11 cellular contexts compared by ENCODE assay signal in genomic region chr2:219836647-219837177, GRCh38.
A peak's percentile ranks its signal among the peaks of the same experiment; 100 is the strongest.
DNase-seq lines count a peak whose midpoint lies in the region; ATAC-seq, FAIRE-seq and TF ChIP-seq lines count a peak whose summit lies in the region.
"Had no signal": no experiment of that assay in that cellular context is flagged by ENCODE, and none has a peak within 500 bp of the region (broad histone marks: within the 10 kb centered on the region; RNA-seq: fewer than 3 reads in every experiment).

No MANE protein-coding gene starts in this region.

- H3K36me3 Mint-ChIP-seq in activated CD4-positive, alpha-beta T cell treated with anti-CD3 and anti-CD28 coated beads for 36 hours (ENCODE audit: low read depth): no peaks in the 10 kb centered on the region
- H3K36me3 Mint-ChIP-seq: activated naive CD8-positive, alpha-beta T cell had no signal

- no peak overlapping the region for H3K27ac Mint-ChIP-seq in activated CD4-positive, alpha-beta T cell treated with anti-CD3 and anti-CD28 coated beads for 36 hours
- H3K27ac Mint-ChIP-seq: activated naive CD8-positive, alpha-beta T cell had no signal

- no peaks in the 10 kb centered on the region for H4K20me1 ChIP-seq in PC-3 (ENCODE audit: low read length)

- FAIRE-seq in HTR-8/SVneo (lab: Jason Lieb, UNC): no peak
- FAIRE-seq: small intestine had no signal

- H3K4me3 ChIP-seq in PC-3 (ENCODE audit: low read length): no peak overlapping the region
- no peak overlapping the region for H3K4me3 ChIP-seq in fibroblast of villous mesenchyme (ENCODE audit: low read depth, low read length)
- H3K4me3 ChIP-seq: SJSA1 had no signal

- no peaks in the 10 kb centered on the region for H3K9me3 Mint-ChIP-seq in activated CD4-positive, alpha-beta T cell treated with anti-CD3 and anti-CD28 coated beads for 36 hours (ENCODE audit: low read depth)

- no TSS peak for BruUV-seq in PC-3 (replicated peaks; lab: Mats Ljungman, UMichigan)

- H3K4me1 Mint-ChIP-seq in activated CD4-positive, alpha-beta T cell treated with anti-CD3 and anti-CD28 coated beads for 36 hours: no peaks in the 10 kb centered on the region

- H3K4me3 Mint-ChIP-seq in activated CD4-positive, alpha-beta T cell treated with anti-CD3 and anti-CD28 coated beads for 36 hours: no peak overlapping the region
- H3K4me3 Mint-ChIP-seq: activated naive CD8-positive, alpha-beta T cell had no signal

- CTCF ChIA-PET in PC-3 (lab: Charles Lee): interaction anchor here (0.6 to 0.8 kb wide), 4 partner anchors 87 to 938 kb away, joined by 3 read pairs; no protein-coding TSS in a partner anchor
- CTCF ChIA-PET in activated CD4-positive, alpha-beta T cell treated with anti-CD3 and anti-CD28 coated beads for 36 hours (lab: Charles Lee): interaction anchor here (0.9 kb wide), 1 partner anchor 13 kb away, joined by 3 read pairs; no protein-coding TSS in a partner anchor

- H3K9ac ChIP-seq in PC-3 (ENCODE audit: low read length): no peak overlapping the region

- H3K27me3 Mint-ChIP-seq in activated CD4-positive, alpha-beta T cell treated with anti-CD3 and anti-CD28 coated beads for 36 hours: peaks cover 2% of the 10 kb centered on the region

- no peaks in the 10 kb centered on the region for H3K36me3 ChIP-seq in PC-3 (ENCODE audit: low read depth, low read length)
- H3K36me3 ChIP-seq: SJSA1 had no signal

- no peaks in the 10 kb centered on the region for H3K9me2 ChIP-seq in PC-3 (replicated peaks; ENCODE audit: low read length)

- H3K79me2 ChIP-seq in PC-3 (ENCODE audit: low read length): no peaks in the 10 kb centered on the region

- H2AFZ ChIP-seq in PC-3 (ENCODE audit: low read length): no peak overlapping the region

- POLR2A ChIA-PET in PC-3 (lab: Charles Lee; ENCODE audit: unreplicated experiment): no interaction called here
- POLR2A ChIA-PET in activated CD4-positive, alpha-beta T cell treated with anti-CD3 and anti-CD28 coated beads for 36 hours (lab: Charles Lee): no interaction called here

- intact Hi-C loops in PC-3 (cut with micrococcal nuclease): loop anchor here (1.0 kb wide), 1 partner anchor 100 kb away; no protein-coding TSS in a partner anchor
- intact Hi-C loops in activated CD4-positive, alpha-beta T cell treated with anti-CD3 and anti-CD28 coated beads for 36 hours (cut with DNase I, micrococcal nuclease): no loop called here

- DNase-seq in PC-3: peak; percentile 74
- DNase-seq in fibroblast of villous mesenchyme (ENCODE audit: low read depth): peak; percentile 19
- DNase-seq in HTR-8/SVneo (ENCODE audit: insufficient read length, low spot score): no peak
- no peak for DNase-seq in activated CD4-positive, alpha-beta T cell treated with anti-CD3 and anti-CD28 coated beads for 36 hours
- DNase-seq: small intestine had no signal

- no peaks in the 10 kb centered on the region for H3K9me3 ChIP-seq in PC-3 (ENCODE audit: low read length)
- H3K9me3 ChIP-seq: SJSA1 had no signal

- TF ChIP-seq CTCF in C4-2B (conservative IDR thresholded peaks at IDR 0.05) (peak; percentile 55), PC-3 (conservative IDR thresholded peaks at IDR 0.05; ENCODE audit: low read depth, low read length) (peak; percentile 78), fibroblast of villous mesenchyme (IDR thresholded peaks at IDR 0.05; ENCODE audit: insufficient read depth, low read depth, low read length) (peak; percentile 38)

- ATAC-seq in GM18511 (IDR thresholded peaks at IDR 0.05; ENCODE audit: unreplicated experiment) (peak; percentile 51), PC-3 (peak; percentile 56; the same call in 1 of the 2 replicates), HG02884 (IDR thresholded peaks at IDR 0.05; ENCODE audit: unreplicated experiment) (no peak), GM21367 (IDR thresholded peaks at IDR 0.05; ENCODE audit: unreplicated experiment) (no peak)
- no peak for ATAC-seq in activated CD4-positive, alpha-beta T cell treated with anti-CD3 and anti-CD28 coated beads for 36 hours

- no peaks in the 10 kb centered on the region for H3K4me1 ChIP-seq in PC-3 (ENCODE audit: insufficient read depth, low read length)
- H3K4me1 ChIP-seq: SJSA1 had no signal

- H3K27ac ChIP-seq in C4-2B (no peak overlapping the region), PC-3 (ENCODE audit: low read length) (no peak overlapping the region)
- H3K27ac ChIP-seq: SJSA1 had no signal

- no peak overlapping the region for H3K4me2 ChIP-seq in PC-3 (ENCODE audit: low read length)

- no peaks in the 10 kb centered on the region for H3F3A ChIP-seq in PC-3 (ENCODE audit: low read length, unreplicated experiment)

- H3K27me3 ChIP-seq in PC-3 (ENCODE audit: low read length): peaks cover 5% of the 10 kb centered on the region; the same call in 1 of the 2 replicates
- H3K27me3 ChIP-seq: SJSA1 had no signal

Comparison
In these comparisons a context has a peak if more than half of its experiments do, and no peak if none do; other contexts are left out.
1. ATAC-seq: peak in GM18511 (single experiment) and PC-3 (single experiment); none in HG02884 (single experiment), activated CD4-positive, alpha-beta T cell treated with anti-CD3 and anti-CD28 coated beads for 36 hours (single experiment) and GM21367 (single experiment).
2. DNase-seq: peak in PC-3 (single experiment) and fibroblast of villous mesenchyme (single experiment); none in HTR-8/SVneo (single experiment) and activated CD4-positive, alpha-beta T cell treated with anti-CD3 and anti-CD28 coated beads for 36 hours (single experiment).
3. Peak in every context shown above with its lines, with median percentiles within 50 percentile points of each other: CTCF ChIP-seq.